Comparison of ENCODE assay signal across 15 cellular contexts in genomic region chr4:6217716-6218381, GRCh38. TPM values are rescaled to one million over a fixed set of nuclear protein-coding genes. Genes with fewer than 3 reads are reported as not detected.
DNase-seq lines count a peak whose midpoint lies in the region; ATAC-seq and TF ChIP-seq lines count a peak whose summit lies in the region.
"Had no signal": no experiment of that assay in that cellular context is flagged by ENCODE, and none has a peak within 500 bp of the region (broad histone marks: within the 10 kb centered on the region; RNA-seq: fewer than 3 reads in every experiment).

No MANE protein-coding gene starts in this region.

- CTCF ChIA-PET in GM10248 (lab: Yijun Ruan, JAX): interaction anchor here (0.7 to 2.0 kb wide), 6 partner anchors 12 to 110 kb away, joined by 3 to 6 read pairs (median 4); no protein-coding TSS in a partner anchor

- DNase-seq in NOMO-1 (lab: John Stamatoyannopoulos, UW; ENCODE audit: unreplicated experiment in 2 of 2) (peak; percentile 2 to 32), NOMO-1 treated with dmso at 0.1 percent for 144 hours (lab: John Stamatoyannopoulos, UW; ENCODE audit: unreplicated experiment) (no peak), COR-L47 (lab: John Stamatoyannopoulos, UW) (no peak), SJCRH30 (no peak), GM10248 (ENCODE audit: extremely low spot score) (no peak)
- DNase-seq in stimulated activated naive B cell treated with anti-CD40 and anti-IgM and Interleukin-4, amounts not matched to agents 10 μg/mL and 1 μg/mL and 100 μg/mL, for 72 hours: no peak
- DNase-seq: ACHN; activated CD4-positive, alpha-beta memory T cell treated with anti-CD3 and anti-CD28 coated beads for 36 hours; kidney; nephron progenitor cell; stimulated activated CD8-positive, alpha-beta memory T cell treated with anti-CD3 and anti-CD28 coated beads, Interleukin-4, amount 100 ng/mL, for 48 hours; T-helper 1 cell had no signal

- POLR2A ChIA-PET in GM10248 (lab: Yijun Ruan, JAX): interaction anchor here (0.6 kb wide), 1 partner anchor 11 kb away, joined by 5 read pairs; no protein-coding TSS in a partner anchor

- no peak overlapping the region for H3K27ac Mint-ChIP-seq in stimulated activated naive B cell treated with anti-CD40 and anti-IgM and Interleukin-4, amounts not matched to agents 10 μg/mL and 1 μg/mL and 100 μg/mL, for 72 hours
- H3K27ac Mint-ChIP-seq: activated CD4-positive, alpha-beta memory T cell treated with anti-CD3 and anti-CD28 coated beads for 36 hours; activated naive CD8-positive, alpha-beta T cell; nephron progenitor cell had no signal

- H3K4me1 ChIP-seq in SJCRH30: no peaks in the 10 kb centered on the region

- H3K9me3 Mint-ChIP-seq in stimulated activated naive B cell treated with anti-CD40 and anti-IgM and Interleukin-4, amounts not matched to agents 10 μg/mL and 1 μg/mL and 100 μg/mL, for 72 hours: peaks cover 0 to 9% of the 10 kb centered on the region in 2 donors

- H3K27ac ChIP-seq in SJCRH30: no peak overlapping the region

- no peak overlapping the region for H3K4me3 ChIP-seq in SJCRH30

- no peaks in the 10 kb centered on the region for H3K27me3 ChIP-seq in SJCRH30

- peaks cover 37 to 39% of the 10 kb centered on the region in 2 donors for H3K27me3 Mint-ChIP-seq in stimulated activated naive B cell treated with anti-CD40 and anti-IgM and Interleukin-4, amounts not matched to agents 10 μg/mL and 1 μg/mL and 100 μg/mL, for 72 hours

- TF ChIP-seq CTCF in GM10248 (IDR thresholded peaks at IDR 0.05; ENCODE audit: control extremely low read depth, extremely low read depth, low read depth, missing control alignments): no peak

- H3K9me3 ChIP-seq in SJCRH30 (replicated peaks): no peaks in the 10 kb centered on the region

- H3K36me3 Mint-ChIP-seq in stimulated activated naive B cell treated with anti-CD40 and anti-IgM and Interleukin-4, amounts not matched to agents 10 μg/mL and 1 μg/mL and 100 μg/mL, for 72 hours: peaks cover 0 to 2% of the 10 kb centered on the region in 2 donors
- H3K36me3 Mint-ChIP-seq: activated naive CD8-positive, alpha-beta T cell had no signal

- no peaks in the 10 kb centered on the region for H3K36me3 ChIP-seq in SJCRH30

- peak; percentile 86 for ATAC-seq in HG02571 (IDR thresholded peaks at IDR 0.05; ENCODE audit: unreplicated experiment)
- ATAC-seq in HG03439 (IDR thresholded peaks at IDR 0.05; ENCODE audit: unreplicated experiment): peak; percentile 93
- peak; percentile 38 to 45 for ATAC-seq in stimulated activated naive B cell treated with anti-CD40 and anti-IgM and Interleukin-4, amounts not matched to agents 10 μg/mL and 1 μg/mL and 100 μg/mL, for 72 hours (replicated peaks)

- H3K4me3 Mint-ChIP-seq in stimulated activated naive B cell treated with anti-CD40 and anti-IgM and Interleukin-4, amounts not matched to agents 10 μg/mL and 1 μg/mL and 100 μg/mL, for 72 hours: no peak overlapping the region
- H3K4me3 Mint-ChIP-seq: activated CD4-positive, alpha-beta memory T cell treated with anti-CD3 and anti-CD28 coated beads for 36 hours; activated naive CD8-positive, alpha-beta T cell; nephron progenitor cell had no signal

- peaks cover 0 to 4% of the 10 kb centered on the region in 2 donors for H3K4me1 Mint-ChIP-seq in stimulated activated naive B cell treated with anti-CD40 and anti-IgM and Interleukin-4, amounts not matched to agents 10 μg/mL and 1 μg/mL and 100 μg/mL, for 72 hours
- H3K4me1 Mint-ChIP-seq: nephron progenitor cell had no signal

RNA-seq across cellular contexts. Expression of gene JAKMIP1, which starts 17.5 kb away (rescaled TPM):
- not detected in 2 replicates for total RNA-seq in SJCRH30 (2014; rRNA removed; shearing (Covaris generic))

RNA-seq across cellular contexts. Expression of gene WFS1, which starts 51.8 kb away (rescaled TPM):
- total RNA-seq in SJCRH30 (2014; rRNA removed; shearing (Covaris generic)): 14.6 and 15.6 TPM in 2 replicates

Comparison
In these comparisons a context has a peak if more than half of its experiments do, and no peak if none do; other contexts are left out.
1. DNase-seq: peak in NOMO-1 (2 of 2); none in NOMO-1 treated with dmso at 0.1 percent for 144 hours (single experiment), stimulated activated naive B cell treated with anti-CD40 and anti-IgM and Interleukin-4, amounts not matched to agents 10 μg/mL and 1 μg/mL and 100 μg/mL, for 72 hours (single experiment), COR-L47 (single experiment), SJCRH30 (0 of 2) and GM10248 (single experiment).
2. ATAC-seq: peak in every context shown above with its lines; median percentile 93 in HG03439; 86 in HG02571; 42 in stimulated activated naive B cell treated with anti-CD40 and anti-IgM and Interleukin-4, amounts not matched to agents 10 μg/mL and 1 μg/mL and 100 μg/mL, for 72 hours.